ENCODE assay signal across 17 cellular contexts in genomic region chr5:1121101-1121500, GRCh38. TPM values are rescaled to one million over a fixed set of nuclear protein-coding genes. Genes with fewer than 3 reads are reported as not detected.
A peak's percentile ranks its signal among the peaks of the same experiment; 100 is the strongest.
DNase-seq lines count a peak whose midpoint lies in the region; ATAC-seq and TF ChIP-seq lines count a peak whose summit lies in the region.
"Had no signal": no experiment of that assay in that cellular context is flagged by ENCODE, and none has a peak within 500 bp of the region (broad histone marks: within the 10 kb centered on the region; RNA-seq: fewer than 3 reads in every experiment).

No MANE protein-coding gene starts in this region.

- H3K27me3 ChIP-seq in left ventricle myocardium inferior (ENCODE audit: low read depth) (no peaks in the 10 kb centered on the region), mesenchymal stem cell (ENCODE audit: control insufficient read depth in 1 of 2, insufficient read depth in 1 of 2, low read length in 2 of 2) (peaks cover 57 to 81% of the 10 kb centered on the region in 2 experiments), neuronal stem cell (ENCODE audit: control insufficient read depth in 3 of 3, insufficient read depth in 3 of 3, low read depth in 1 of 3, low read length in 3 of 3) (peaks cover 0 to 45% (median 0%) of the 10 kb centered on the region in 3 experiments)
- peaks cover 0 to 66% (median 23%) of the 10 kb centered on the region in 11 experiments; a peak in 15 of 22 replicates for H3K27me3 ChIP-seq in BLaER1 treated with 17β-estradiol and CSF1 and Interleukin-3, amounts not matched to agents 10 nM and 100 nM

- H4K8ac ChIP-seq in mesenchymal stem cell (ENCODE audit: low read length) (no peak overlapping the region), neuronal stem cell (ENCODE audit: low read depth, low read length) (peak overlapping the region; percentile 72)

- H3K4me3 ChIP-seq in left ventricle myocardium inferior (no peak overlapping the region), mesenchymal stem cell (ENCODE audit: insufficient read depth in 1 of 2, low read depth in 1 of 2, low read length in 2 of 2) (no peak overlapping the region), neuronal stem cell (ENCODE audit: low read length in 2 of 2) (no peak overlapping the region)
- no peak overlapping the region for H3K4me3 ChIP-seq in BLaER1 treated with 17β-estradiol and CSF1 and Interleukin-3, amounts not matched to agents 10 nM and 100 nM
- H3K4me3 ChIP-seq: HAP-1 had no signal

- peak overlapping the region; percentile 15 to 45 for H2BK12ac ChIP-seq in mesenchymal stem cell (ENCODE audit: low read length in 2 of 2)
- H2BK12ac ChIP-seq in neuronal stem cell (ENCODE audit: low read length): peak overlapping the region; percentile 84

- no peaks in the 10 kb centered on the region for H3K79me1 ChIP-seq in mesenchymal stem cell (replicated peaks; ENCODE audit: low read length, poor library complexity, severe bottlenecking)
- H3K79me1 ChIP-seq in neuronal stem cell (ENCODE audit: low read depth, low read length): peaks cover 4% of the 10 kb centered on the region

- ATAC-seq in Right ventricle myocardium inferior: no peak
- ATAC-seq: CD8-positive, alpha-beta T cell had no signal

- no peak overlapping the region for H3K14ac ChIP-seq in mesenchymal stem cell (ENCODE audit: low read length in 2 of 2)
- H3K14ac ChIP-seq in neuronal stem cell (ENCODE audit: low read length): peak overlapping the region; percentile 63

- peaks cover 0 to 43% (median under 1%) of the 10 kb centered on the region in 11 experiments; a peak in 8 of 22 replicates for H4K20me1 ChIP-seq in BLaER1 treated with 17β-estradiol and CSF1 and Interleukin-3, amounts not matched to agents 10 nM and 100 nM

- no peak overlapping the region for H2BK120ac ChIP-seq in mesenchymal stem cell (ENCODE audit: low read depth, low read length)
- no peak overlapping the region for H2BK120ac ChIP-seq in neuronal stem cell (ENCODE audit: low read depth, low read length)

- H4K91ac ChIP-seq in mesenchymal stem cell (ENCODE audit: low read length): no peak overlapping the region
- H4K91ac ChIP-seq in neuronal stem cell (ENCODE audit: low read depth, low read length, poor library complexity): no peak overlapping the region

- DNase-seq in left ventricle myocardium inferior (no peak), Right ventricle myocardium inferior (ENCODE audit: missing footprints) (no peak), mesenchymal stem cell (no peak), neuronal stem cell (ENCODE audit: low spot score) (no peak), LoVo (ENCODE audit: low spot score) (no peak), NCI-H1417 treated with DMSO at 0.1 percent for 48 hours (lab: John Stamatoyannopoulos, UW) (no peak), AG08396 (ENCODE audit: low spot score) (no peak)
- DNase-seq: ACHN; CD8-positive, alpha-beta T cell; COR-L47; DMS153; DMS79 treated with DMSO at 0.1 percent for 48 hours; EL; GOT3; HFFc6 had no signal

- no peak overlapping the region for H2BK15ac ChIP-seq in mesenchymal stem cell (ENCODE audit: low read depth, poor library complexity, severe bottlenecking)
- H2BK15ac ChIP-seq in neuronal stem cell (ENCODE audit: low read length): no peak overlapping the region

- no peaks in the 10 kb centered on the region for H3K36me3 ChIP-seq in left ventricle myocardium inferior
- H3K36me3 ChIP-seq in BLaER1 treated with 17β-estradiol and CSF1 and Interleukin-3, amounts not matched to agents 10 nM and 100 nM: peaks cover 0 to 11% (median 0%) of the 10 kb centered on the region in 11 experiments; a peak in 4 of 22 replicates
- no peaks in the 10 kb centered on the region for H3K36me3 ChIP-seq in mesenchymal stem cell (ENCODE audit: control insufficient read depth in 1 of 2, insufficient read depth in 2 of 2, low read depth in 1 of 2, low read length in 2 of 2)
- H3K36me3 ChIP-seq in neuronal stem cell (replicated peaks in 1 of 2; ENCODE audit: control insufficient read depth in 2 of 2, insufficient read depth in 2 of 2, low read length in 2 of 2): no peaks in the 10 kb centered on the region
- H3K36me3 ChIP-seq: HAP-1 had no signal

- H2AFZ ChIP-seq in mesenchymal stem cell (ENCODE audit: low read depth, low read length) (no peak overlapping the region), neuronal stem cell (ENCODE audit: low read length) (no peak overlapping the region)

- H3K4me2 ChIP-seq in BLaER1 treated with 17β-estradiol and CSF1 and Interleukin-3, amounts not matched to agents 10 nM and 100 nM: peak overlapping the region in 7 of 11 experiments; percentile 6 to 88 (median 81); a peak in 12 of 22 replicates
- no peak overlapping the region for H3K4me2 ChIP-seq in mesenchymal stem cell (ENCODE audit: low read length, poor library complexity, severe bottlenecking)
- H3K4me2 ChIP-seq in neuronal stem cell (ENCODE audit: insufficient read depth, low read length, poor library complexity, severe bottlenecking): no peak overlapping the region

- H3K9me3 ChIP-seq in left ventricle myocardium inferior (replicated peaks) (no peaks in the 10 kb centered on the region), mesenchymal stem cell (ENCODE audit: control insufficient read depth, low read length) (no peaks in the 10 kb centered on the region), neuronal stem cell (replicated peaks in 1 of 2; ENCODE audit: control insufficient read depth in 2 of 2, insufficient read depth in 1 of 2, low read depth in 1 of 2, low read length in 2 of 2) (peaks cover 0 to 8% of the 10 kb centered on the region in 2 donors)
- H3K9me3 ChIP-seq in BLaER1 treated with 17β-estradiol and CSF1 and Interleukin-3, amounts not matched to agents 10 nM and 100 nM (replicated peaks in 1 of 11): peaks cover 11 to 20% (median 16%) of the 10 kb centered on the region in 11 experiments
- H3K9me3 ChIP-seq: HAP-1 had no signal

- no peak overlapping the region for H3K23ac ChIP-seq in mesenchymal stem cell (ENCODE audit: low read length in 2 of 2)
- H3K23ac ChIP-seq in neuronal stem cell (ENCODE audit: low read depth, low read length, poor library complexity): peak overlapping the region; percentile 97

- 67% methylated on average over 13 of the region's 13 CpGs for WGBS in mesenchymal stem cell
- WGBS in neuronal stem cell (ENCODE audit: extremely low coverage in 2 of 2, insufficient read length in 2 of 2, insufficient replicate concordance in 1 of 2), 2 donors: no CpG with 5 or more reads among the region's 13 CpGs

- no peak for TF ChIP-seq CTCF in left ventricle myocardium inferior (IDR thresholded peaks at IDR 0.05; ENCODE audit: borderline replicate concordance)

- H3K9ac ChIP-seq in BLaER1 treated with 17β-estradiol and CSF1 and Interleukin-3, amounts not matched to agents 10 nM and 100 nM: peak overlapping the region in 1 of 11 experiments; percentile 4; a peak in 1 of 22 replicates
- H3K9ac ChIP-seq in mesenchymal stem cell (ENCODE audit: low read length) (no peak overlapping the region), neuronal stem cell (ENCODE audit: low read depth, low read length, poor library complexity) (no peak overlapping the region)

- H3K27ac ChIP-seq in left ventricle myocardium inferior (replicated peaks) (peak overlapping the region; percentile 92), mesenchymal stem cell (ENCODE audit: low read length, poor library complexity, severe bottlenecking) (no peak overlapping the region), neuronal stem cell (replicated peaks; ENCODE audit: low read length) (no peak overlapping the region)
- H3K27ac ChIP-seq in BLaER1 treated with 17β-estradiol and CSF1 and Interleukin-3, amounts not matched to agents 10 nM and 100 nM: no peak overlapping the region

- H3K4me1 ChIP-seq in left ventricle myocardium inferior (peaks cover 84% of the 10 kb centered on the region), mesenchymal stem cell (ENCODE audit: control insufficient read depth, insufficient read depth, low read depth, low read length) (peaks cover 2% of the 10 kb centered on the region), neuronal stem cell (ENCODE audit: control insufficient read depth in 2 of 2, insufficient read depth in 1 of 2, low read depth in 1 of 2, low read length in 2 of 2) (peaks cover 0 to 10% of the 10 kb centered on the region in 2 donors)
- H3K4me1 ChIP-seq in BLaER1 treated with 17β-estradiol and CSF1 and Interleukin-3, amounts not matched to agents 10 nM and 100 nM: peaks cover 29 to 86% (median 80%) of the 10 kb centered on the region in 10 experiments; a peak in 19 of 20 replicates
- H3K4me1 ChIP-seq: HAP-1 had no signal

- intact Hi-C loops in left ventricle myocardium inferior (cut with micrococcal nuclease) (no loop called here), Right ventricle myocardium inferior (cut with DNase I) (no loop called here)

- no peak overlapping the region for H2BK5ac ChIP-seq in mesenchymal stem cell (ENCODE audit: low read depth, low read length, poor library complexity, severe bottlenecking)
- no peak overlapping the region for H2BK5ac ChIP-seq in neuronal stem cell (ENCODE audit: low read length)

- H2AK5ac ChIP-seq in mesenchymal stem cell (ENCODE audit: low read length, severe bottlenecking) (no peak overlapping the region), neuronal stem cell (ENCODE audit: low read depth, low read length) (peak overlapping the region; percentile 98)

- H3K18ac ChIP-seq in mesenchymal stem cell (ENCODE audit: low read depth in 1 of 2, low read length in 2 of 2) (no peak overlapping the region), neuronal stem cell (ENCODE audit: low read length) (no peak overlapping the region)

- H3K4ac ChIP-seq in mesenchymal stem cell (ENCODE audit: low read depth in 1 of 2, low read length in 2 of 2) (no peak overlapping the region), neuronal stem cell (ENCODE audit: low read length) (peak overlapping the region; percentile 53)

RNA-seq across cellular contexts. Expression of gene SLC12A7, which starts 9.2 kb away (rescaled TPM):
- total RNA-seq in left ventricle myocardium inferior (140 TPM), Right ventricle myocardium inferior (179 TPM)
- 23.4 TPM for polyA plus RNA-seq in mesenchymal stem cell (2013, experiment 1 of 2)
- 22.9 TPM for polyA plus RNA-seq in mesenchymal stem cell (2013, experiment 2 of 2)
- 25.7 TPM for polyA plus RNA-seq in neuronal stem cell (2013, experiment 1 of 2)
- 25.0 TPM for polyA plus RNA-seq in neuronal stem cell (2013, experiment 2 of 2)

Comparison
In these comparisons a context has a peak if more than half of its experiments do, and no peak if none do; other contexts are left out.
1. H3K4me2 ChIP-seq: peak in BLaER1 treated with 17β-estradiol and CSF1 and Interleukin-3, amounts not matched to agents 10 nM and 100 nM (7 of 11); none in mesenchymal stem cell (single experiment) and neuronal stem cell (single experiment).